16 cellular contexts compared by ENCODE assay signal in genomic region chr4:135243960-135244561, GRCh38.
A peak's percentile ranks its signal among the peaks of the same experiment; 100 is the strongest.
DNase-seq lines count a peak whose midpoint lies in the region; FAIRE-seq and TF ChIP-seq lines count a peak whose summit lies in the region.
"Had no signal": no experiment of that assay in that cellular context is flagged by ENCODE, and none has a peak within 500 bp of the region (broad histone marks: within the 10 kb centered on the region; RNA-seq: fewer than 3 reads in every experiment).

No MANE protein-coding gene starts in this region.

- TF ChIP-seq CTCF in AG09309 (IDR thresholded peaks at IDR 0.05; ENCODE audit: control insufficient read depth, insufficient read depth, low read depth, low read length, missing control alignments) (no peak), foreskin fibroblast (IDR thresholded peaks at IDR 0.05; ENCODE audit: low read depth, low read length) (no peak)

- no peaks in the 10 kb centered on the region for H3K36me3 ChIP-seq in SK-N-MC (ENCODE audit: insufficient read depth, low read length)
- H3K36me3 ChIP-seq: gastrocnemius medialis had no signal

- DNase-seq in AG09309 (ENCODE audit: low read depth) (peak; percentile 18), HEK293T (ENCODE audit: extremely low spot score) (no peak), SK-N-MC (ENCODE audit: low read depth, low spot score) (no peak), foreskin fibroblast (peak; percentile 1 to 4), HuH-7 (ENCODE audit: low spot score) (no peak), RCC 7860 (ENCODE audit: low spot score) (no peak), DMS53 treated with DMSO at 0.1 percent for 48 hours (lab: John Stamatoyannopoulos, UW; ENCODE audit: unreplicated experiment) (no peak)
- DNase-seq in stimulated activated CD4-positive, alpha-beta T cell treated with anti-CD3 and anti-CD28 coated beads, Interleukin-1b, Interleukin-23, amount 100 ng/mL, for 48 hours, result no peak
- DNase-seq: activated CD4-positive, alpha-beta memory T cell treated with anti-CD3 and anti-CD28 coated beads, Interleukin-2, amount 10 ng/mL, durations not matched to agents 7 days and 5 days; activated naive CD8-positive, alpha-beta T cell treated with anti-CD3 and anti-CD28 coated beads, Interleukin-2, amount 50 U/mL, for 24 hours; activated T-cell treated with anti-CD3 and anti-CD28 coated beads, Interleukin-2, amount 50 U/mL, for 72 hours; caudate nucleus; gastrocnemius medialis; NCI-H1930; NCI-H526; psoas muscle had no signal

- H3K4me3 ChIP-seq in AG09309 (ENCODE audit: control insufficient read depth, low read depth, low read length), result no peak overlapping the region
- H3K4me3 ChIP-seq in SK-N-MC, result no peak overlapping the region; the same call in 1 of the 2 replicates
- H3K4me3 ChIP-seq in foreskin fibroblast (ENCODE audit: low read depth in 1 of 2, low read length in 2 of 2), result no peak overlapping the region
- H3K4me3 ChIP-seq: gastrocnemius medialis, psoas muscle had no signal

- peak overlapping the region; percentile 80 for H3K27ac ChIP-seq in SK-N-MC
- H3K27ac ChIP-seq: gastrocnemius medialis, psoas muscle had no signal

- CTCF ChIA-PET in HEK293T (lab: Yijun Ruan, JAX), result no interaction called here

- no peaks in the 10 kb centered on the region for H3K9me3 ChIP-seq in SK-N-MC (ENCODE audit: low read depth, low read length)
- H3K9me3 ChIP-seq: gastrocnemius medialis, psoas muscle had no signal

- H3K9ac ChIP-seq in SK-N-MC (ENCODE audit: insufficient read length), result no peak overlapping the region

- POLR2A ChIA-PET in HEK293T (lab: Yijun Ruan, JAX), result no interaction called here

- no peak for FAIRE-seq in RCC 7860 (lab: Jason Lieb, UNC)

TF ChIP-seq in HEK293T, 16 proteins besides CTCF, POLR2A, EP300 and RAD21:
- TF ChIP-seq ZNF384 (IDR thresholded peaks at IDR 0.05) (no peak), PKNOX1 (IDR thresholded peaks at IDR 0.05) (peak; percentile 66)

Comparison
In these comparisons a context has a peak if more than half of its experiments do, and no peak if none do; other contexts are left out.
1. DNase-seq: peak in AG09309 (single experiment) and foreskin fibroblast (2 of 2); none in HEK293T (single experiment), SK-N-MC (single experiment), HuH-7 (single experiment), RCC 7860 (single experiment), DMS53 treated with DMSO at 0.1 percent for 48 hours (single experiment) and stimulated activated CD4-positive, alpha-beta T cell treated with anti-CD3 and anti-CD28 coated beads, Interleukin-1b, Interleukin-23, amount 100 ng/mL, for 48 hours (single experiment).